Comparison of ENCODE assay signal across 19 cellular contexts in the genomic region with DNA sequence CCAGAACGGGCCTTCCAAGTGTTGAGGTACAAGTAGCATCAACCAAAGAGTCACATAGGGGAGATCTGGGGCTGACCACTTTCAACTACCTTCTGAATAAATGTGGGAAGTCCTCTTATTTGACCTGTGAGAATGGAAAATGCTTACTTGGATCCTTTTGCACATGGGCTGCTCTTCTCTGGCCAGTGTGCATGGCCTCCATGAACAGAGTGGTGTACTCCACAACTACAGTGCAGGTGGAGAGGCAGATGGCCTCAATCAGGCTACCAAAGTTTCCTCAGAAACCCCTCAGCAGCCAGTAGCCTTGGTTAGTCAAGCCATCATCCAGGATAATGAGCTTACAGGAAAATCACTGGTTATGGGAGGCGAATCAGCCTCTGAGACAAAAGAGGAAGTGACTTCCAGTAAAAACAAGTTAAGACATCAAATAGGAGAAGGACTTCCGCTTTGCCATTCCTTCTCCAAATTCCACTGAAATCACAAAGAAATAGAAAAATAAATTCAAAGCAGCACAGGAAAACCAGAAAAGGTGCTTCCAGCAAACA. TPM values are rescaled to one million over a fixed set of nuclear protein-coding genes. Genes with fewer than 3 reads are reported as not detected.
DNase-seq lines count a peak whose midpoint lies in the region; ATAC-seq and TF ChIP-seq lines count a peak whose summit lies in the region.
"Had no signal": no experiment of that assay in that cellular context is flagged by ENCODE, and none has a peak within 500 bp of the region (broad histone marks: within the 10 kb centered on the region; RNA-seq: fewer than 3 reads in every experiment).

No MANE protein-coding gene starts in this region.

- H3K9me3 ChIP-seq in OCI-LY7 (ENCODE audit: low read length): no peaks in the 10 kb centered on the region
- no peaks in the 10 kb centered on the region for H3K9me3 ChIP-seq in heart right ventricle
- H3K9me3 ChIP-seq in osteoblast (ENCODE audit: low read depth, low read length): no peaks in the 10 kb centered on the region
- H3K9me3 ChIP-seq: testis had no signal

- H3K27ac ChIP-seq in OCI-LY7 (ENCODE audit: low read depth, low read length, poor library complexity, severe bottlenecking) (no peak overlapping the region), heart right ventricle (peak overlapping the region in 9 of 10 donors; percentile 21 to 85 (median 63)), osteoblast (ENCODE audit: low read depth, low read length) (no peak overlapping the region)
- H3K27ac ChIP-seq: HL-60 had no signal

- intact Hi-C loops in OCI-LY7 (cut with micrococcal nuclease; ENCODE audit: unreplicated experiment): no loop called here
- intact Hi-C loops in heart right ventricle (cut with DNase I): loop anchor here in 1 of 10 donors (1.0 kb wide), 1 partner anchor 18 kb away; no protein-coding TSS in a partner anchor

- H3K4me3 ChIP-seq in OCI-LY7 (ENCODE audit: low read depth, low read length, poor library complexity, severe bottlenecking) (no peak overlapping the region), heart right ventricle (no peak overlapping the region), osteoblast (ENCODE audit: insufficient read depth, low read length) (no peak overlapping the region)
- H3K4me3 ChIP-seq: testis had no signal

- H3K9me2 ChIP-seq in OCI-LY7 (ENCODE audit: insufficient read depth, low read length): no peaks in the 10 kb centered on the region

- no peaks in the 10 kb centered on the region for H3K4me1 ChIP-seq in OCI-LY7 (ENCODE audit: insufficient read depth, low read length, poor library complexity, severe bottlenecking)
- H3K4me1 ChIP-seq in heart right ventricle: peaks cover 0 to 41% (median 21%) of the 10 kb centered on the region in 9 donors
- no peaks in the 10 kb centered on the region for H3K4me1 ChIP-seq in osteoblast (ENCODE audit: insufficient read depth, low read length)
- H3K4me1 ChIP-seq: testis had no signal

- H3K36me3 ChIP-seq in OCI-LY7 (ENCODE audit: insufficient read depth, low read length) (no peaks in the 10 kb centered on the region), heart right ventricle (no peaks in the 10 kb centered on the region), osteoblast (ENCODE audit: insufficient read depth, low read length) (no peaks in the 10 kb centered on the region)

- H2AFZ ChIP-seq in OCI-LY7 (ENCODE audit: low read length): peak overlapping the region; percentile 49
- no peak overlapping the region for H2AFZ ChIP-seq in osteoblast (ENCODE audit: low read length)

- CTCF ChIA-PET in OCI-LY7 (lab: Charles Lee; ENCODE audit: unreplicated experiment): no interaction called here

- DNase-seq in GF-D8 (lab: John Stamatoyannopoulos, UW) (peak; percentile 9), OCI-LY7 (ENCODE audit: low spot score) (no peak), heart right ventricle (no peak), osteoblast (ENCODE audit: insufficient read length, low spot score, missing footprints) (peak; percentile 66), NCI-H1105 treated with DMSO at 0.1 percent for 48 hours (lab: John Stamatoyannopoulos, UW) (no peak), inferior parietal cortex (ENCODE audit: extremely low spot score) (no peak), hippocampal formation (lab: John Stamatoyannopoulos, UW) (no peak)
- DNase-seq: activated CD4-positive, alpha-beta T cell treated with anti-CD3 and anti-CD28 coated beads for 36 hours; activated naive CD8-positive, alpha-beta T cell treated with anti-CD3 and anti-CD28 coated beads, Interleukin-2, amount 10 ng/mL, durations not matched to agents 7 days and 5 days; caudate nucleus; endodermal cell; foreskin melanocyte; Karpas-422; NCI-H2029; NCI-H510A; T-helper 17 cell; testis had no signal

- H4K20me1 ChIP-seq in OCI-LY7 (ENCODE audit: insufficient read depth, low read length) (no peaks in the 10 kb centered on the region), osteoblast (ENCODE audit: insufficient read depth, low read length) (no peaks in the 10 kb centered on the region)

- POLR2A ChIA-PET in OCI-LY7 (lab: Charles Lee): interaction anchor here (0.7 kb wide), 1 partner anchor 19 kb away, joined by 3 read pairs; no protein-coding TSS in a partner anchor

- ATAC-seq in heart right ventricle: peak in 3 of 8 donors; percentile 45 to 67 (median 49)
- no peak for ATAC-seq in HG03439 (IDR thresholded peaks at IDR 0.05; ENCODE audit: unreplicated experiment)
- ATAC-seq: activated CD4-positive, alpha-beta T cell treated with anti-CD3 and anti-CD28 coated beads for 36 hours; T-helper 17 cell had no signal

- TF ChIP-seq CTCF in OCI-LY7 (conservative IDR thresholded peaks at IDR 0.05; ENCODE audit: low read length): no peak
- TF ChIP-seq CTCF in heart right ventricle (IDR thresholded peaks at IDR 0.05): no peak
- TF ChIP-seq CTCF in osteoblast (IDR thresholded peaks at IDR 0.05; ENCODE audit: extremely low read depth, low read depth, low read length): no peak

- 68 to 80% methylated on average over 3 of the region's 3 CpGs for WGBS in heart right ventricle, 2 donors

- H3K4me2 ChIP-seq in OCI-LY7 (ENCODE audit: low read length) (no peak overlapping the region), osteoblast (ENCODE audit: insufficient read depth, low read length) (no peak overlapping the region)

- BruUV-seq in OCI-LY7 (replicated peaks; lab: Mats Ljungman, UMichigan): no TSS peak

- H3K27me3 ChIP-seq in heart right ventricle (no peaks in the 10 kb centered on the region), osteoblast (ENCODE audit: insufficient read depth, low read length) (no peaks in the 10 kb centered on the region)
- H3K27me3 ChIP-seq: testis had no signal

- H3K79me2 ChIP-seq in OCI-LY7 (ENCODE audit: insufficient read depth, low read depth, low read length) (no peaks in the 10 kb centered on the region), osteoblast (ENCODE audit: insufficient read depth, low read length) (no peaks in the 10 kb centered on the region)

RNA-seq across cellular contexts. Expression of a gene that starts 18.3 kb away (rescaled TPM):
- 3.4 and 7.8 TPM in 2 replicates for total RNA-seq in OCI-LY7 (2014; rRNA removed; shearing (Covaris generic))
- total RNA-seq in OCI-LY7 (2022) (7.2 TPM in 2 replicates), heart right ventricle (10 to 100 TPM; 18.0 to 26.6 (median 20.2) TPM), osteoblast (29.2 and 31.5 TPM in 2 replicates)
- polyA plus RNA-seq in heart right ventricle: 10 to 100 TPM in 1 of 2 donors, 1 to 10 TPM in 1; 4.1 to 17.6 TPM

Comparison
In these comparisons a context has a peak if more than half of its experiments do, and no peak if none do; other contexts are left out.
1. DNase-seq: peak in GF-D8 (single experiment) and osteoblast (single experiment); none in OCI-LY7 (single experiment), heart right ventricle (0 of 2), NCI-H1105 treated with DMSO at 0.1 percent for 48 hours (single experiment), inferior parietal cortex (single experiment) and hippocampal formation (0 of 2).
2. H3K27ac ChIP-seq: peak in heart right ventricle (9 of 10); none in OCI-LY7 (single experiment) and osteoblast (single experiment).